ENCODE assay signal across 12 cellular contexts in genomic region chr19:9597027-9597426, GRCh38. TPM values are rescaled to one million over a fixed set of nuclear protein-coding genes. Genes with fewer than 3 reads are reported as not detected.
A peak's percentile ranks its signal among the peaks of the same experiment; 100 is the strongest.
DNase-seq lines count a peak whose midpoint lies in the region; ATAC-seq, FAIRE-seq and TF ChIP-seq lines count a peak whose summit lies in the region.
"Had no signal": no experiment of that assay in that cellular context is flagged by ENCODE, and none has a peak within 500 bp of the region (broad histone marks: within the 10 kb centered on the region; RNA-seq: fewer than 3 reads in every experiment).

No MANE protein-coding gene starts in this region.

- H3K4ac ChIP-seq in IMR-90 (ENCODE audit: low read depth, low read length) (no peak overlapping the region), mesenchymal stem cell (ENCODE audit: low read depth in 1 of 2, low read length in 2 of 2) (no peak overlapping the region)

- peaks cover 6% of the 10 kb centered on the region for H3K9me3 ChIP-seq in IMR-90 (ENCODE audit: control insufficient read depth, insufficient read depth, low read length)
- H3K9me3 ChIP-seq in K562 (replicated peaks; ENCODE audit: control insufficient read depth, insufficient read depth, low read depth, low read length) = no peaks in the 10 kb centered on the region
- H3K9me3 ChIP-seq in mesenchymal stem cell (ENCODE audit: control insufficient read depth, low read length) = peaks cover 7% of the 10 kb centered on the region
- H3K9me3 ChIP-seq in thyroid gland = no peaks in the 10 kb centered on the region

- no peak overlapping the region for H3K14ac ChIP-seq in IMR-90 (replicated peaks; ENCODE audit: low read depth, low read length)
- no peak overlapping the region for H3K14ac ChIP-seq in mesenchymal stem cell (ENCODE audit: low read length in 2 of 2)

- no peaks in the 10 kb centered on the region for H4K20me1 ChIP-seq in IMR-90 (ENCODE audit: insufficient read depth, low read length)
- no peaks in the 10 kb centered on the region for H4K20me1 ChIP-seq in K562 (replicated peaks; ENCODE audit: control insufficient read depth, insufficient read depth, low read length)

- no peaks in the 10 kb centered on the region for H3K27me3 ChIP-seq in IMR-90 (ENCODE audit: control insufficient read depth, insufficient read depth, low read length)
- peaks cover 4 to 5% of the 10 kb centered on the region in 2 experiments; a peak in 3 of 5 replicates for H3K27me3 ChIP-seq in K562 (ENCODE audit: control insufficient read depth in 2 of 2, insufficient read depth in 2 of 2, low read length in 2 of 2)
- peaks cover 0 to 9% of the 10 kb centered on the region in 2 experiments for H3K27me3 ChIP-seq in mesenchymal stem cell (ENCODE audit: control insufficient read depth in 1 of 2, insufficient read depth in 1 of 2, low read length in 2 of 2)
- no peaks in the 10 kb centered on the region for H3K27me3 ChIP-seq in thyroid gland

- no peaks in the 10 kb centered on the region for H3K36me3 ChIP-seq in IMR-90 (ENCODE audit: control insufficient read depth, insufficient read depth, low read length)
- no peaks in the 10 kb centered on the region for H3K36me3 ChIP-seq in K562 (ENCODE audit: control insufficient read depth, insufficient read depth, low read length)
- no peaks in the 10 kb centered on the region for H3K36me3 ChIP-seq in mesenchymal stem cell (ENCODE audit: control insufficient read depth in 1 of 2, insufficient read depth in 2 of 2, low read depth in 1 of 2, low read length in 2 of 2)
- H3K36me3 ChIP-seq in thyroid gland = no peaks in the 10 kb centered on the region
- H3K36me3 ChIP-seq: stomach had no signal

- H3K4me1 ChIP-seq in IMR-90 (ENCODE audit: control insufficient read depth, insufficient read depth, low read length) = peaks cover 4% of the 10 kb centered on the region; the same call in 1 of the 2 replicates
- H3K4me1 ChIP-seq in K562 (replicated peaks in 1 of 2; ENCODE audit: control insufficient read depth in 2 of 2, insufficient read depth in 2 of 2, low read length in 2 of 2) = no peaks in the 10 kb centered on the region
- H3K4me1 ChIP-seq in mesenchymal stem cell (ENCODE audit: control insufficient read depth, insufficient read depth, low read depth, low read length) = no peaks in the 10 kb centered on the region
- no peaks in the 10 kb centered on the region for H3K4me1 ChIP-seq in thyroid gland
- H3K4me1 ChIP-seq: stomach had no signal

- no peaks in the 10 kb centered on the region for H3K9me1 ChIP-seq in IMR-90 (ENCODE audit: insufficient read depth, low read length)
- no peaks in the 10 kb centered on the region for H3K9me1 ChIP-seq in K562 (ENCODE audit: control insufficient read depth, insufficient read depth, low read length)

- no peak overlapping the region; the same call in 1 of the 2 replicates for H3K27ac ChIP-seq in IMR-90 (ENCODE audit: insufficient read depth, low read length)
- no peak overlapping the region for H3K27ac ChIP-seq in K562 (ENCODE audit: extremely low read depth, low read depth, low read length)
- no peak overlapping the region for H3K27ac ChIP-seq in mesenchymal stem cell (ENCODE audit: low read length, poor library complexity, severe bottlenecking)
- no peak overlapping the region for H3K27ac ChIP-seq in thyroid gland
- H3K27ac ChIP-seq: stomach, VCaP had no signal

- no peak for TF ChIP-seq RAD21 in IMR-90 (IDR thresholded peaks at IDR 0.05; ENCODE audit: low read length)
- TF ChIP-seq RAD21 in K562 (CRISPR knock-in tag; conservative IDR thresholded peaks at IDR 0.05 in 1 of 2, IDR thresholded peaks at IDR 0.05 in 1 of 2) = no peak

- H2BK5ac ChIP-seq in IMR-90 (ENCODE audit: low read depth, low read length, poor library complexity, severe bottlenecking) = peak overlapping the region; percentile 49
- H2BK5ac ChIP-seq in mesenchymal stem cell (ENCODE audit: low read depth, low read length, poor library complexity, severe bottlenecking) = no peak overlapping the region

- no peak for TF ChIP-seq EP300 in K562 (IDR thresholded peaks at IDR 0.05; ENCODE audit: low read length)

- no peak overlapping the region for H3K9ac ChIP-seq in IMR-90 (ENCODE audit: low read depth, low read length)
- no peak overlapping the region for H3K9ac ChIP-seq in K562 (ENCODE audit: insufficient read depth in 1 of 2, low read depth in 2 of 2, low read length in 2 of 2)
- H3K9ac ChIP-seq in mesenchymal stem cell (ENCODE audit: low read length) = no peak overlapping the region

- no peaks in the 10 kb centered on the region for H3K79me2 ChIP-seq in K562 (ENCODE audit: control insufficient read depth, insufficient read depth, low read length)

- in situ Hi-C loops in IMR-90 (cut with MboI; ENCODE audit: low sequenced_read_pairs) (no loop called here), K562 (cut with MboI) (no loop called here)

- peak; percentile 83 for DNase-seq in Daoy (ENCODE audit: low read depth)
- DNase-seq in IMR-90 = peak; percentile 92
- no peak for DNase-seq in K562 (ENCODE audit: extremely low read depth in 1 of 4, low spot score in 3 of 4)
- DNase-seq in mesenchymal stem cell = peak; percentile 13
- no peak for DNase-seq in NCI-H2227 treated with DMSO at 0.1 percent for 48 hours (lab: John Stamatoyannopoulos, UW)
- DNase-seq in GM10248 (ENCODE audit: extremely low spot score) = no peak
- DNase-seq in thyroid gland = no peak
- DNase-seq: effector CD4-positive, alpha-beta T cell; NCI-H2107; stomach had no signal

- no peak for FAIRE-seq in K562 (lab: Jason Lieb, UNC)

- ATAC-seq in IMR-90 (ENCODE audit: low read depth) (peak; percentile 84), K562 (no peak), HG03342 (IDR thresholded peaks at IDR 0.05; ENCODE audit: unreplicated experiment) (no peak)

- H4K5ac ChIP-seq in IMR-90 (ENCODE audit: low read depth, low read length) = no peak overlapping the region

- H3K4me2 ChIP-seq in IMR-90 (ENCODE audit: low read depth, low read length) = no peak overlapping the region
- H3K4me2 ChIP-seq in K562 (ENCODE audit: insufficient read depth, low read length) = no peak overlapping the region
- H3K4me2 ChIP-seq in mesenchymal stem cell (ENCODE audit: low read length, poor library complexity, severe bottlenecking) = no peak overlapping the region

- no CpG with 5 or more reads among the region's 3 CpGs for WGBS in IMR-90 (ENCODE audit: extremely low coverage in 2 of 2, insufficient read length in 1 of 2), 2 experiments
- WGBS in K562 (ENCODE audit: insufficient coverage, low coverage, missing lambda C conversion rate) = 0% methylated on average over 3 of the region's 3 CpGs
- 61% methylated on average over 2 of the region's 3 CpGs for WGBS in mesenchymal stem cell
- WGBS in thyroid gland, 2 donors = 81 to 89% methylated on average over 3 of the region's 3 CpGs

- no peak overlapping the region for H4K91ac ChIP-seq in IMR-90 (ENCODE audit: insufficient read depth, low read depth, low read length)
- no peak overlapping the region for H4K91ac ChIP-seq in mesenchymal stem cell (ENCODE audit: low read length)

- POLR2A ChIA-PET in IMR-90 (lab: Charles Lee; ENCODE audit: unreplicated experiment) (no interaction called here), K562 (lab: Yijun Ruan, JAX) (interaction anchor here (0.8 kb wide), 1 partner anchor 9 kb away, joined by 4 read pairs; no protein-coding TSS in a partner anchor), GM10248 (lab: Yijun Ruan, JAX) (no interaction called here)

- TF ChIP-seq CTCF in IMR-90 (conservative IDR thresholded peaks at IDR 0.05; ENCODE audit: low read depth, low read length) = no peak
- TF ChIP-seq CTCF in K562 (IDR thresholded peaks at IDR 0.05 in 2 of 3, conservative IDR thresholded peaks at IDR 0.05 in 1 of 3; ENCODE audit: insufficient read depth in 2 of 3, low read depth in 1 of 3, low read length in 3 of 3) = no peak
- no peak for TF ChIP-seq CTCF in GM10248 (IDR thresholded peaks at IDR 0.05; ENCODE audit: control extremely low read depth, extremely low read depth, low read depth, missing control alignments)
- TF ChIP-seq CTCF in thyroid gland (IDR thresholded peaks at IDR 0.05) = no peak

- no TSS peak for BruUV-seq in IMR-90 (replicated peaks; lab: Mats Ljungman, UMichigan)
- no TSS peak for BruUV-seq in K562 (replicated peaks; lab: Mats Ljungman, UMichigan)

- no peak overlapping the region for H2AK9ac ChIP-seq in IMR-90 (replicated peaks; ENCODE audit: low read depth, low read length, poor library complexity)

- H3K4me3 ChIP-seq in IMR-90 (ENCODE audit: insufficient read depth, low read depth, low read length) (no peak overlapping the region), K562 (no peak overlapping the region), mesenchymal stem cell (ENCODE audit: insufficient read depth in 1 of 2, low read depth in 1 of 2, low read length in 2 of 2) (no peak overlapping the region), thyroid gland (replicated peaks in 1 of 3) (no peak overlapping the region)
- H3K4me3 ChIP-seq: stomach had no signal

- no peak overlapping the region for H2AFZ ChIP-seq in IMR-90 (replicated peaks; ENCODE audit: low read length, poor library complexity)
- no peak overlapping the region for H2AFZ ChIP-seq in K562 (ENCODE audit: low read depth, low read length)
- H2AFZ ChIP-seq in mesenchymal stem cell (ENCODE audit: low read depth, low read length) = no peak overlapping the region

- H3K56ac ChIP-seq in IMR-90 (ENCODE audit: extremely low read depth, insufficient read depth, low read length) = no peak overlapping the region

- H2AK5ac ChIP-seq in IMR-90 (ENCODE audit: low read depth, low read length) = no peak overlapping the region
- no peak overlapping the region for H2AK5ac ChIP-seq in mesenchymal stem cell (ENCODE audit: low read length, severe bottlenecking)

- no peaks in the 10 kb centered on the region for H3K79me1 ChIP-seq in IMR-90 (ENCODE audit: low read depth in 1 of 2, low read length in 2 of 2)
- no peaks in the 10 kb centered on the region for H3K79me1 ChIP-seq in mesenchymal stem cell (replicated peaks; ENCODE audit: low read length, poor library complexity, severe bottlenecking)

- dilution Hi-C loops in IMR-90 (cut with HindIII; ENCODE audit: low sequenced_read_pairs, unreplicated experiment) = no loop called here

- H4K8ac ChIP-seq in IMR-90 (ENCODE audit: low read depth in 2 of 2, low read length in 2 of 2) = no peak overlapping the region
- H4K8ac ChIP-seq in mesenchymal stem cell (ENCODE audit: low read length) = no peak overlapping the region

- H2BK15ac ChIP-seq in IMR-90 (ENCODE audit: low read depth, low read length) = no peak overlapping the region
- H2BK15ac ChIP-seq in mesenchymal stem cell (ENCODE audit: low read depth, poor library complexity, severe bottlenecking) = no peak overlapping the region

- no peak overlapping the region for H2BK12ac ChIP-seq in mesenchymal stem cell (ENCODE audit: low read length in 2 of 2)

- intact Hi-C loops in IMR-90 (cut with micrococcal nuclease) (no loop called here), K562 (cut with micrococcal nuclease) (no loop called here), thyroid gland (cut with DNase I) (no loop called here)

- H2BK120ac ChIP-seq in IMR-90 (ENCODE audit: low read depth, low read length) (no peak overlapping the region), mesenchymal stem cell (ENCODE audit: low read depth, low read length) (no peak overlapping the region)

- H3K23ac ChIP-seq in IMR-90 (ENCODE audit: low read depth, low read length) (no peak overlapping the region), mesenchymal stem cell (ENCODE audit: low read length in 2 of 2) (no peak overlapping the region)

- H3K18ac ChIP-seq in IMR-90 (ENCODE audit: low read depth, low read length) (no peak overlapping the region), mesenchymal stem cell (ENCODE audit: low read depth in 1 of 2, low read length in 2 of 2) (no peak overlapping the region)

- H2BK20ac ChIP-seq in IMR-90 (ENCODE audit: low read depth, low read length) = no peak overlapping the region

- TF ChIP-seq POLR2A in IMR-90 (IDR thresholded peaks at IDR 0.05; ENCODE audit: low read depth, low read length) (no peak), K562 (conservative IDR thresholded peaks at IDR 0.05) (no peak), thyroid gland (IDR thresholded peaks at IDR 0.05) (no peak)

- CTCF ChIA-PET in IMR-90 (lab: Yijun Ruan, JAX) (no interaction called here), K562 (lab: Yijun Ruan, JAX; ENCODE audit: low intra/inter-chr PET ratio) (no interaction called here), GM10248 (lab: Yijun Ruan, JAX) (no interaction called here)

RNA-seq across cellular contexts. Expression of gene ZNF121, which starts 12.7 kb away (rescaled TPM):
- 33.5 and 35.8 TPM in 2 replicates for total RNA-seq in Daoy (2014; rRNA removed; shearing (Covaris generic))
- total RNA-seq in IMR-90 (2012; rRNA removed) = 62.9 and 83.6 TPM in 2 replicates
- 2.0 and 3.1 TPM in 2 replicates for polyA plus RNA-seq in IMR-90 (2012; rRNA removed)
- polyA plus RNA-seq in IMR-90 (2012; cell fraction: cytosol; rRNA removed) = 0.18 and 0.48 TPM in 2 replicates
- 0.69 and 5.7 TPM in 2 replicates for polyA plus RNA-seq in IMR-90 (2012; cell fraction: nucleus; rRNA removed; ENCODE audit: low replicate concordance)
- total RNA-seq in K562 (2011; cell fraction: chromatin; rRNA removed; ENCODE audit: low replicate concordance) = 33.4 and 106 TPM in 2 replicates
- 16.2 and 23.4 TPM in 2 replicates for total RNA-seq in K562 (2011; cell fraction: nucleolus; rRNA removed)
- total RNA-seq in K562 (2011; cell fraction: nucleoplasm; rRNA removed) = 53.7 and 76.0 TPM in 2 replicates
- total RNA-seq in K562 (2014; rRNA removed) = 46.8 and 55.5 TPM in 2 replicates
- total RNA-seq in K562 (2014; rRNA removed; fragmentation: Illumina TruSeq; extraction: Trizol) = 115 and 132 TPM in 2 replicates
- total RNA-seq in K562 (2015; rRNA removed; fragmentation: Illumina TruSeq; extraction: Trizol) = 90.1 and 99.2 TPM in 2 replicates
- 66.0 and 70.0 TPM in 2 replicates for total RNA-seq in K562 (2021)
- polyA plus RNA-seq in K562 (2011; rRNA removed) = 33.4 and 42.2 TPM in 2 replicates
- polyA plus RNA-seq in K562 (2011; cell fraction: cytosol; rRNA removed) = 5.5 and 22.1 TPM in 2 replicates
- 28.3 and 40.7 TPM in 2 replicates for polyA plus RNA-seq in K562 (2011; cell fraction: nucleus; rRNA removed)
- 10.2 and 12.0 TPM in 2 replicates for polyA plus RNA-seq in K562 (2012)
- polyA plus RNA-seq in K562 (2014; fragmentation: Illumina TruSeq; extraction: Trizol) = 26.0 and 29.4 TPM in 2 replicates
- 10 to 100 TPM; 14.6 to 26.2 TPM for polyA plus RNA-seq in K562 (2014; fragmentation: Nextera tagmentation; extraction: Ambion mirVana)
- 25.8 and 28.4 TPM in 2 replicates for polyA plus RNA-seq in K562 (2014; rRNA removed)
- 114 and 122 TPM in 2 replicates for polyA minus RNA-seq in K562 (2011; rRNA and poly(A)+ RNA removed)
- 48.4 and 51.2 TPM in 2 replicates for polyA minus RNA-seq in K562 (2011; cell fraction: cytosol; rRNA and poly(A)+ RNA removed)
- polyA minus RNA-seq in K562 (2011; cell fraction: nucleus; rRNA and poly(A)+ RNA removed) = 15.9 and 32.4 TPM in 2 replicates
- 9.6 TPM for polyA plus RNA-seq in mesenchymal stem cell (2013, experiment 1 of 2)
- polyA plus RNA-seq in mesenchymal stem cell (2013, experiment 2 of 2) = 8.5 TPM
- 10 to 100 TPM; 30.0 to 50.1 (median 37.9) TPM for total RNA-seq in thyroid gland

RNA-seq across cellular contexts. Expression of gene ZNF561, which starts 24.0 kb away (rescaled TPM):
- 14.3 and 16.5 TPM in 2 replicates for total RNA-seq in Daoy (2014; rRNA removed; shearing (Covaris generic))
- 38.9 TPM in 2 replicates for total RNA-seq in IMR-90 (2012; rRNA removed)
- polyA plus RNA-seq in IMR-90 (2012; rRNA removed) = 15.9 and 22.5 TPM in 2 replicates
- polyA plus RNA-seq in IMR-90 (2012; cell fraction: cytosol; rRNA removed) = 6.4 and 13.5 TPM in 2 replicates
- 22.5 and 57.4 TPM in 2 replicates for polyA plus RNA-seq in IMR-90 (2012; cell fraction: nucleus; rRNA removed; ENCODE audit: low replicate concordance)
- total RNA-seq in K562 (2011; cell fraction: chromatin; rRNA removed; ENCODE audit: low replicate concordance) = 119 and 133 TPM in 2 replicates
- total RNA-seq in K562 (2011; cell fraction: nucleolus; rRNA removed) = 115 and 120 TPM in 2 replicates
- total RNA-seq in K562 (2011; cell fraction: nucleoplasm; rRNA removed) = 91.3 and 101 TPM in 2 replicates
- total RNA-seq in K562 (2014; rRNA removed) = 12.7 and 16.8 TPM in 2 replicates
- 33.4 and 34.9 TPM in 2 replicates for total RNA-seq in K562 (2014; rRNA removed; fragmentation: Illumina TruSeq; extraction: Trizol)
- total RNA-seq in K562 (2015; rRNA removed; fragmentation: Illumina TruSeq; extraction: Trizol) = 21.2 and 23.6 TPM in 2 replicates
- total RNA-seq in K562 (2021) = 21.8 and 25.9 TPM in 2 replicates
- 31.3 and 32.7 TPM in 2 replicates for polyA plus RNA-seq in K562 (2011; rRNA removed)
- polyA plus RNA-seq in K562 (2011; cell fraction: cytosol; rRNA removed) = 13.4 and 17.9 TPM in 2 replicates
- polyA plus RNA-seq in K562 (2011; cell fraction: nucleus; rRNA removed) = 41.7 and 44.4 TPM in 2 replicates
- polyA plus RNA-seq in K562 (2012) = 15.6 and 22.6 TPM in 2 replicates
- 23.3 and 25.9 TPM in 2 replicates for polyA plus RNA-seq in K562 (2014; fragmentation: Illumina TruSeq; extraction: Trizol)
- polyA plus RNA-seq in K562 (2014; fragmentation: Nextera tagmentation; extraction: Ambion mirVana) = 10 to 100 TPM; 19.2 to 25.6 TPM
- polyA plus RNA-seq in K562 (2014; rRNA removed) = 13.9 and 18.6 TPM in 2 replicates
- 73.9 and 77.3 TPM in 2 replicates for polyA minus RNA-seq in K562 (2011; rRNA and poly(A)+ RNA removed)
- 14.3 and 22.5 TPM in 2 replicates for polyA minus RNA-seq in K562 (2011; cell fraction: cytosol; rRNA and poly(A)+ RNA removed)
- 42.9 and 71.0 TPM in 2 replicates for polyA minus RNA-seq in K562 (2011; cell fraction: nucleus; rRNA and poly(A)+ RNA removed)
- polyA plus RNA-seq in mesenchymal stem cell (2013, experiment 1 of 2) = 25.6 TPM
- 24.3 TPM for polyA plus RNA-seq in mesenchymal stem cell (2013, experiment 2 of 2)
- 10 to 100 TPM; 35.3 to 40.7 (median 39.3) TPM for total RNA-seq in thyroid gland

RNA-seq across cellular contexts. Expression of gene ZNF426, which starts 58.6 kb away (rescaled TPM):
- total RNA-seq in Daoy (2014; rRNA removed; shearing (Covaris generic)) = 8.7 and 9.8 TPM in 2 replicates
- total RNA-seq in IMR-90 (2012; rRNA removed) = 25.0 and 30.1 TPM in 2 replicates
- polyA plus RNA-seq in IMR-90 (2012; rRNA removed) = 3.8 and 4.4 TPM in 2 replicates
- 1.2 and 1.8 TPM in 2 replicates for polyA plus RNA-seq in IMR-90 (2012; cell fraction: cytosol; rRNA removed)
- 0.77 and 5.5 TPM in 2 replicates for polyA plus RNA-seq in IMR-90 (2012; cell fraction: nucleus; rRNA removed; ENCODE audit: low replicate concordance)
- 13.4 and 21.2 TPM in 2 replicates for total RNA-seq in K562 (2011; cell fraction: chromatin; rRNA removed; ENCODE audit: low replicate concordance)
- 10.4 and 12.2 TPM in 2 replicates for total RNA-seq in K562 (2011; cell fraction: nucleolus; rRNA removed)
- 11.9 and 12.8 TPM in 2 replicates for total RNA-seq in K562 (2011; cell fraction: nucleoplasm; rRNA removed)
- total RNA-seq in K562 (2014; rRNA removed) = 6.9 and 7.8 TPM in 2 replicates
- total RNA-seq in K562 (2014; rRNA removed; fragmentation: Illumina TruSeq; extraction: Trizol) = 14.3 and 16.6 TPM in 2 replicates
- total RNA-seq in K562 (2015; rRNA removed; fragmentation: Illumina TruSeq; extraction: Trizol) = 10.8 and 11.9 TPM in 2 replicates
- 10.9 and 11.3 TPM in 2 replicates for total RNA-seq in K562 (2021)
- polyA plus RNA-seq in K562 (2011; rRNA removed) = 8.8 and 9.5 TPM in 2 replicates
- polyA plus RNA-seq in K562 (2011; cell fraction: cytosol; rRNA removed) = 2.1 and 4.5 TPM in 2 replicates
- 3.8 and 5.0 TPM in 2 replicates for polyA plus RNA-seq in K562 (2011; cell fraction: nucleus; rRNA removed)
- 3.8 and 5.4 TPM in 2 replicates for polyA plus RNA-seq in K562 (2012)
- polyA plus RNA-seq in K562 (2014; fragmentation: Illumina TruSeq; extraction: Trizol) = 6.6 TPM in 2 replicates
- polyA plus RNA-seq in K562 (2014; fragmentation: Nextera tagmentation; extraction: Ambion mirVana) = 1 to 10 TPM; 3.2 to 4.8 TPM
- polyA plus RNA-seq in K562 (2014; rRNA removed) = 4.0 TPM in 2 replicates
- 36.4 and 44.5 TPM in 2 replicates for polyA minus RNA-seq in K562 (2011; rRNA and poly(A)+ RNA removed)
- 5.8 and 10.4 TPM in 2 replicates for polyA minus RNA-seq in K562 (2011; cell fraction: cytosol; rRNA and poly(A)+ RNA removed)
- 5.0 and 10.2 TPM in 2 replicates for polyA minus RNA-seq in K562 (2011; cell fraction: nucleus; rRNA and poly(A)+ RNA removed)
- polyA plus RNA-seq in mesenchymal stem cell (2013, experiment 1 of 2) = 6.3 TPM
- 6.4 TPM for polyA plus RNA-seq in mesenchymal stem cell (2013, experiment 2 of 2)
- 10 to 100 TPM; 14.0 to 25.6 (median 15.1) TPM for total RNA-seq in thyroid gland

Comparison
In these comparisons a context has a peak if more than half of its experiments do, and no peak if none do; other contexts are left out.
1. DNase-seq: peak in Daoy (single experiment), IMR-90 (single experiment) and mesenchymal stem cell (single experiment); none in K562 (0 of 4), NCI-H2227 treated with DMSO at 0.1 percent for 48 hours (single experiment), GM10248 (single experiment) and thyroid gland (0 of 2).